20 cellular contexts compared by ENCODE assay signal in the genomic region with DNA sequence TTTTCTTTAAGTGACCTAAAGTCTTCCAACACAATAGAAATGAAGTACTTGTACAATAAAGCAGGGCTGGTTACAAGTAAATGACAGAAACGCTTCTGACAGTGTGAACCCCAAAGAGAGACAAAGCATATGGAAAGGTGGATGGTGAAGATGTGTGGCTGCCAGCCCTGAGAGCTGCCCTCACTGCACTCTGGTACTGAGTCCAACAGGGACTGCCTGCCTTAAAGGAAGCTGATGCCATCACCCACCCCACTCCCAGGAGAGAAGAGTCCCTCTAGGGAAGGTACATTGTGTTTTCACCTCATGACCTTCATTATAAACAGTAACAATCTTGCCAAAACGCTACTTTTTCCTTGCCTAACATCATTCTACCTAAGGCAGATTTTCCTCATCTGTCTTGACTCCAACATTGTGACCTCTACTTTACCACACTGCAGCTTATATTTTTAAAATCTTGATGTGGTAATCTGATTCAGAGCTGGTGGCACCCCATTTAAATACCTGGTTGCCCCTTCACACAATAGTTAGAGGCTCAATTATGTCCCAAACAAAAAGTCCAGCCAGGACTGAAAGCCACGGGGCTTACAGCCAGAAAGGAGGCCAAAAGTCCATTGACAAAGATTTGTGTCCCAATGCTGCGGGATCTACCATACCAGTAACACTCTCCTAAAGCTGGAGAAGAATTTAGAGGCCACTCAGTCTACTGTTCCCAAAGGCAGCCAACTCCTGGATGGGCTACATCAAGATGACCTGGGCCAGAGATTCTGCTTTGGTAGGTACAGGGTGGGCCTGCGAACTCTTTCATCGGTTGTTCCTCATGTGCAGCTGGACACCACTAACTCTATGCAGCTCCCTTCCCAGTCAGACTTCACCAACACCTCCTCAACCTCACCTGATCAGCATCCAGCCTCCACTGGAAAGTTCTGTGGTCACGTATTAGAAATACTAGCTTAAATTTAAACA. TPM values are rescaled to one million over a fixed set of nuclear protein-coding genes. Genes with fewer than 3 reads are reported as not detected.
A peak's percentile ranks its signal among the peaks of the same experiment; 100 is the strongest.
DNase-seq lines count a peak whose midpoint lies in the region; ATAC-seq and TF ChIP-seq lines count a peak whose summit lies in the region.
"Had no signal": no experiment of that assay in that cellular context is flagged by ENCODE, and none has a peak within 500 bp of the region (broad histone marks: within the 10 kb centered on the region; RNA-seq: fewer than 3 reads in every experiment).

No MANE protein-coding gene starts in this region.

- no peak for TF ChIP-seq POLR2A in spleen (IDR thresholded peaks at IDR 0.05)

- H3K36me3 ChIP-seq in endodermal cell (ENCODE audit: control insufficient read depth, insufficient read depth, low read length): peaks cover 12% of the 10 kb centered on the region
- H3K36me3 ChIP-seq in spleen: peaks cover 0 to 26% (median under 1%) of the 10 kb centered on the region in 6 donors
- peaks cover 4% of the 10 kb centered on the region for H3K36me3 ChIP-seq in smooth muscle cell (ENCODE audit: low read depth)
- H3K36me3 ChIP-seq: breast epithelium, uterus had no signal

- H3K36me3 Mint-ChIP-seq in activated CD4-positive, alpha-beta memory T cell treated with anti-CD3 and anti-CD28 coated beads for 36 hours: peaks cover 15% of the 10 kb centered on the region
- H3K36me3 Mint-ChIP-seq in activated CD4-positive, alpha-beta memory T cell treated with anti-CD3 and anti-CD28 coated beads, Interleukin-2, amount 10 ng/mL, durations not matched to agents 7 days and 5 days (ENCODE audit: low read depth): peaks cover 43% of the 10 kb centered on the region
- peaks cover 43% of the 10 kb centered on the region for H3K36me3 Mint-ChIP-seq in activated CD8-positive, alpha-beta T cell treated with anti-CD3 and anti-CD28 coated beads, Interleukin-2, amount 10 ng/mL, durations not matched to agents 7 days and 5 days (ENCODE audit: low read depth)
- peaks cover 3% of the 10 kb centered on the region for H3K36me3 Mint-ChIP-seq in endodermal cell (ENCODE audit: low read depth)

- no peaks in the 10 kb centered on the region for H3K27me3 Mint-ChIP-seq in activated CD4-positive, alpha-beta memory T cell treated with anti-CD3 and anti-CD28 coated beads for 36 hours
- H3K27me3 Mint-ChIP-seq in activated CD4-positive, alpha-beta memory T cell treated with anti-CD3 and anti-CD28 coated beads, Interleukin-2, amount 10 ng/mL, durations not matched to agents 7 days and 5 days: no peaks in the 10 kb centered on the region
- H3K27me3 Mint-ChIP-seq in activated CD8-positive, alpha-beta T cell treated with anti-CD3 and anti-CD28 coated beads, Interleukin-2, amount 10 ng/mL, durations not matched to agents 7 days and 5 days (ENCODE audit: low read depth): no peaks in the 10 kb centered on the region
- H3K27me3 Mint-ChIP-seq in endodermal cell (ENCODE audit: insufficient read depth): no peaks in the 10 kb centered on the region

- intact Hi-C loops in activated CD4-positive, alpha-beta memory T cell treated with anti-CD3 and anti-CD28 coated beads for 36 hours (cut with micrococcal nuclease): no loop called here
- intact Hi-C loops in spleen (cut with DNase I; ENCODE audit: low total_unique reads): no loop called here

- H3K27ac Mint-ChIP-seq in activated CD4-positive, alpha-beta memory T cell treated with anti-CD3 and anti-CD28 coated beads for 36 hours: peak overlapping the region; percentile 9
- H3K27ac Mint-ChIP-seq in activated CD4-positive, alpha-beta memory T cell treated with anti-CD3 and anti-CD28 coated beads, Interleukin-2, amount 10 ng/mL, durations not matched to agents 7 days and 5 days: no peak overlapping the region
- peak overlapping the region; percentile 36 for H3K27ac Mint-ChIP-seq in activated CD8-positive, alpha-beta T cell treated with anti-CD3 and anti-CD28 coated beads, Interleukin-2, amount 10 ng/mL, durations not matched to agents 7 days and 5 days
- no peak overlapping the region for H3K27ac Mint-ChIP-seq in endodermal cell
- H3K27ac Mint-ChIP-seq: activated naive CD4-positive, alpha-beta T cell treated with anti-CD3 and anti-CD28 coated beads for 36 hours; HFFc6 had no signal

- peaks cover 72% of the 10 kb centered on the region for H3K4me1 Mint-ChIP-seq in activated CD4-positive, alpha-beta memory T cell treated with anti-CD3 and anti-CD28 coated beads for 36 hours (ENCODE audit: low read depth)
- H3K4me1 Mint-ChIP-seq in activated CD4-positive, alpha-beta memory T cell treated with anti-CD3 and anti-CD28 coated beads, Interleukin-2, amount 10 ng/mL, durations not matched to agents 7 days and 5 days: peaks cover 65% of the 10 kb centered on the region
- peaks cover 67% of the 10 kb centered on the region for H3K4me1 Mint-ChIP-seq in activated CD8-positive, alpha-beta T cell treated with anti-CD3 and anti-CD28 coated beads, Interleukin-2, amount 10 ng/mL, durations not matched to agents 7 days and 5 days (ENCODE audit: low read depth)
- peaks cover 14% of the 10 kb centered on the region for H3K4me1 Mint-ChIP-seq in endodermal cell

- TF ChIP-seq CTCF in endodermal cell (conservative IDR thresholded peaks at IDR 0.05) (no peak), spleen (IDR thresholded peaks at IDR 0.05 in 8 of 11, conservative IDR thresholded peaks at IDR 0.05 in 3 of 11) (no peak), smooth muscle cell (IDR thresholded peaks at IDR 0.05; ENCODE audit: borderline replicate concordance, insufficient read depth, poor library complexity, severe bottlenecking) (no peak)

- DNase-seq in activated CD4-positive, alpha-beta memory T cell treated with anti-CD3 and anti-CD28 coated beads for 36 hours: no peak
- DNase-seq in activated CD4-positive, alpha-beta memory T cell treated with anti-CD3 and anti-CD28 coated beads, Interleukin-2, amount 10 ng/mL, durations not matched to agents 7 days and 5 days: no peak
- DNase-seq in activated CD8-positive, alpha-beta T cell treated with anti-CD3 and anti-CD28 coated beads, Interleukin-2, amount 10 ng/mL, durations not matched to agents 7 days and 5 days: no peak
- DNase-seq in endodermal cell (peak; percentile 15), spleen (peak; percentile 66), smooth muscle cell (lab: John Stamatoyannopoulos, UW; ENCODE audit: unreplicated experiment) (no peak), DMS114 treated with DMSO at 0.1 percent for 48 hours (lab: John Stamatoyannopoulos, UW; ENCODE audit: unreplicated experiment) (no peak)
- DNase-seq: effector CD4-positive, alpha-beta T cell; HFFc6; hypothalamus; left colon; NCI-H2029; NCI-H774; uterus had no signal

- ATAC-seq in activated CD8-positive, alpha-beta T cell treated with anti-CD3 and anti-CD28 coated beads, Interleukin-2, amount 10 ng/mL, durations not matched to agents 7 days and 5 days: no peak
- no peak for ATAC-seq in HG03439 (IDR thresholded peaks at IDR 0.05; ENCODE audit: unreplicated experiment)
- ATAC-seq: left colon, Panc1, SK-N-SH treated with all-trans-retinoic acid at 6 μM for 48 hours had no signal

- no peaks in the 10 kb centered on the region for H3K27me3 ChIP-seq in endodermal cell (ENCODE audit: control insufficient read depth, insufficient read depth, low read length, poor library complexity, severe bottlenecking)
- H3K27me3 ChIP-seq in spleen (replicated peaks in 1 of 7): no peaks in the 10 kb centered on the region
- H3K27me3 ChIP-seq in smooth muscle cell (ENCODE audit: low read depth): no peaks in the 10 kb centered on the region
- H3K27me3 ChIP-seq: breast epithelium, uterus had no signal

- no peaks in the 10 kb centered on the region for H3K9me3 Mint-ChIP-seq in activated CD4-positive, alpha-beta memory T cell treated with anti-CD3 and anti-CD28 coated beads for 36 hours
- H3K9me3 Mint-ChIP-seq in activated CD4-positive, alpha-beta memory T cell treated with anti-CD3 and anti-CD28 coated beads, Interleukin-2, amount 10 ng/mL, durations not matched to agents 7 days and 5 days: no peaks in the 10 kb centered on the region
- no peaks in the 10 kb centered on the region for H3K9me3 Mint-ChIP-seq in activated CD8-positive, alpha-beta T cell treated with anti-CD3 and anti-CD28 coated beads, Interleukin-2, amount 10 ng/mL, durations not matched to agents 7 days and 5 days (ENCODE audit: insufficient read depth)
- no peaks in the 10 kb centered on the region for H3K9me3 Mint-ChIP-seq in endodermal cell
- H3K9me3 Mint-ChIP-seq: activated naive CD4-positive, alpha-beta T cell treated with anti-CD3 and anti-CD28 coated beads for 36 hours; HFFc6 had no signal

- H3K27ac ChIP-seq in endodermal cell (ENCODE audit: low read depth, low read length): no peak overlapping the region
- peak overlapping the region in 6 of 8 donors; percentile 40 to 97 (median 76) for H3K27ac ChIP-seq in spleen
- no peak overlapping the region for H3K27ac ChIP-seq in smooth muscle cell (ENCODE audit: low read depth)
- H3K27ac ChIP-seq: breast epithelium, uterus had no signal

- H4K20me1 ChIP-seq in smooth muscle cell (ENCODE audit: low read depth): peaks cover 49% of the 10 kb centered on the region

- H3K4me1 ChIP-seq in endodermal cell (ENCODE audit: control insufficient read depth, insufficient read depth, low read length): peaks cover 5% of the 10 kb centered on the region
- H3K4me1 ChIP-seq in spleen: peaks cover 7 to 95% (median 46%) of the 10 kb centered on the region in 6 donors
- H3K4me1 ChIP-seq in smooth muscle cell (ENCODE audit: low read depth): peaks cover 4% of the 10 kb centered on the region

- no peak overlapping the region for H3K9ac ChIP-seq in endodermal cell (ENCODE audit: extremely low read depth, low read length, poor library complexity, severe bottlenecking)
- H3K9ac ChIP-seq in smooth muscle cell (ENCODE audit: low read depth): no peak overlapping the region

- no peak overlapping the region for H3K4me2 ChIP-seq in smooth muscle cell

- peaks cover 58% of the 10 kb centered on the region for H3K79me2 ChIP-seq in smooth muscle cell (ENCODE audit: low read depth)

- WGBS in endodermal cell (ENCODE audit: insufficient coverage in 1 of 2, insufficient read length in 1 of 2), 2 experiments: 93 to 95% methylated on average over 4 to 7 of the region's 7 CpGs
- WGBS in spleen, 5 donors: 85 to 94% (median 88%) methylated on average over 7 of the region's 7 CpGs
- 95% methylated on average over 7 of the region's 7 CpGs for WGBS in smooth muscle cell (ENCODE audit: low lambda C conversion rate)

- CTCF ChIA-PET in activated CD4-positive, alpha-beta memory T cell treated with anti-CD3 and anti-CD28 coated beads for 36 hours (lab: Charles Lee): no interaction called here
- CTCF ChIA-PET in activated CD4-positive, alpha-beta memory T cell treated with anti-CD3 and anti-CD28 coated beads, Interleukin-2, amount 10 ng/mL, durations not matched to agents 7 days and 5 days (lab: Charles Lee): interaction anchor here (0.5 kb wide), 1 partner anchor 268 kb away, joined by 3 read pairs; no protein-coding TSS in a partner anchor
- CTCF ChIA-PET in activated CD8-positive, alpha-beta T cell treated with anti-CD3 and anti-CD28 coated beads, Interleukin-2, amount 10 ng/mL, durations not matched to agents 7 days and 5 days (lab: Charles Lee): interaction anchor here (1.0 to 1.5 kb wide), 3 partner anchors 28 to 58 kb away, joined by 4 read pairs; no protein-coding TSS in a partner anchor

- H3K4me3 Mint-ChIP-seq in activated CD4-positive, alpha-beta memory T cell treated with anti-CD3 and anti-CD28 coated beads for 36 hours: no peak overlapping the region
- H3K4me3 Mint-ChIP-seq in activated CD4-positive, alpha-beta memory T cell treated with anti-CD3 and anti-CD28 coated beads, Interleukin-2, amount 10 ng/mL, durations not matched to agents 7 days and 5 days: no peak overlapping the region
- H3K4me3 Mint-ChIP-seq in activated CD8-positive, alpha-beta T cell treated with anti-CD3 and anti-CD28 coated beads, Interleukin-2, amount 10 ng/mL, durations not matched to agents 7 days and 5 days: no peak overlapping the region
- H3K4me3 Mint-ChIP-seq in endodermal cell: no peak overlapping the region
- H3K4me3 Mint-ChIP-seq: activated naive CD4-positive, alpha-beta T cell treated with anti-CD3 and anti-CD28 coated beads for 36 hours; HFFc6 had no signal

- no peak overlapping the region for H3K4me3 ChIP-seq in endodermal cell (ENCODE audit: low read length)
- peak overlapping the region in 1 of 8 donors; percentile 36 for H3K4me3 ChIP-seq in spleen
- no peak overlapping the region for H3K4me3 ChIP-seq in smooth muscle cell
- H3K4me3 ChIP-seq: breast epithelium, uterus had no signal

- no peaks in the 10 kb centered on the region for H3K9me3 ChIP-seq in endodermal cell (ENCODE audit: control insufficient read depth, low read length)
- H3K9me3 ChIP-seq in spleen: no peaks in the 10 kb centered on the region
- H3K9me3 ChIP-seq in smooth muscle cell (replicated peaks; ENCODE audit: low read depth): no peaks in the 10 kb centered on the region
- H3K9me3 ChIP-seq: breast epithelium, uterus had no signal

- POLR2A ChIA-PET in activated CD4-positive, alpha-beta memory T cell treated with anti-CD3 and anti-CD28 coated beads for 36 hours (lab: Charles Lee): interaction anchor here (1.0 to 1.2 kb wide), 2 partner anchors 40 to 69 kb away, joined by 3 to 5 read pairs; a partner anchor contains a TSS
- POLR2A ChIA-PET in activated CD4-positive, alpha-beta memory T cell treated with anti-CD3 and anti-CD28 coated beads, Interleukin-2, amount 10 ng/mL, durations not matched to agents 7 days and 5 days (lab: Charles Lee): interaction anchor here (0.7 kb wide), 1 partner anchor 39 kb away, joined by 4 read pairs; a partner anchor contains a TSS
- POLR2A ChIA-PET in activated CD8-positive, alpha-beta T cell treated with anti-CD3 and anti-CD28 coated beads, Interleukin-2, amount 10 ng/mL, durations not matched to agents 7 days and 5 days (lab: Charles Lee): no interaction called here

- no peaks in the 10 kb centered on the region for H3F3A ChIP-seq in smooth muscle cell (ENCODE audit: low read depth)

- H2AFZ ChIP-seq in smooth muscle cell (ENCODE audit: low read depth): no peak overlapping the region

RNA-seq across cellular contexts. Expression of a gene that starts 4.4 kb away (rescaled TPM):
- total RNA-seq in activated CD4-positive, alpha-beta memory T cell treated with anti-CD3 and anti-CD28 coated beads for 36 hours: 10 to 100 TPM; 45.5 to 46.6 TPM
- 10 to 100 TPM; 44.1 to 46.5 TPM for total RNA-seq in activated CD4-positive, alpha-beta memory T cell treated with anti-CD3 and anti-CD28 coated beads, Interleukin-2, amount 10 ng/mL, durations not matched to agents 7 days and 5 days
- 10 to 100 TPM; 43.2 to 44.0 TPM for total RNA-seq in activated CD8-positive, alpha-beta T cell treated with anti-CD3 and anti-CD28 coated beads, Interleukin-2, amount 10 ng/mL, durations not matched to agents 7 days and 5 days
- total RNA-seq in endodermal cell: 10 to 100 TPM; 60.2 to 65.6 TPM
- polyA plus RNA-seq in endodermal cell (2013, experiment 1 of 2): 76.8 TPM
- polyA plus RNA-seq in endodermal cell (2013, experiment 2 of 2): 70.0 TPM
- 100 to 1,000 TPM in 1 of 7 donors, 10 to 100 TPM in 6; 57.9 to 104 (median 78.8) TPM for total RNA-seq in spleen
- 10 to 100 TPM; 26.5 to 36.0 (median 31.5) TPM for polyA plus RNA-seq in spleen
- 54.4 and 57.4 TPM in 2 replicates for total RNA-seq in smooth muscle cell
- 86.9 and 90.9 TPM in 2 replicates for polyA plus RNA-seq in smooth muscle cell

RNA-seq across cellular contexts. Expression of a gene that starts 39.1 kb away (rescaled TPM):
- total RNA-seq in activated CD4-positive, alpha-beta memory T cell treated with anti-CD3 and anti-CD28 coated beads for 36 hours: 10 to 100 TPM; 81.8 to 83.1 TPM
- total RNA-seq in activated CD4-positive, alpha-beta memory T cell treated with anti-CD3 and anti-CD28 coated beads, Interleukin-2, amount 10 ng/mL, durations not matched to agents 7 days and 5 days: 100 to 1,000 TPM; 178 to 182 TPM
- total RNA-seq in activated CD8-positive, alpha-beta T cell treated with anti-CD3 and anti-CD28 coated beads, Interleukin-2, amount 10 ng/mL, durations not matched to agents 7 days and 5 days: 10 to 100 TPM; 43.9 to 47.5 TPM
- not detected for total RNA-seq in endodermal cell
- not detected for polyA plus RNA-seq in endodermal cell (2013, experiment 1 of 2)
- not detected for polyA plus RNA-seq in endodermal cell (2013, experiment 2 of 2)
- total RNA-seq in spleen: 100 to 1,000 TPM in 3 of 7 donors, 10 to 100 TPM in 4; 51.4 to 298 (median 95.5) TPM
- polyA plus RNA-seq in spleen: 10 to 100 TPM; 23.1 to 51.6 (median 37.2) TPM
- total RNA-seq in smooth muscle cell: not detected in 2 replicates
- polyA plus RNA-seq in smooth muscle cell: 1.8 TPM in 1 of 2 replicates, not detected in the other
- total RNA-seq: A673, HFFc6 had no signal

Comparison
In these comparisons a context has a peak if more than half of its experiments do, and no peak if none do; other contexts are left out.
1. H3K27ac Mint-ChIP-seq: peak in activated CD4-positive, alpha-beta memory T cell treated with anti-CD3 and anti-CD28 coated beads for 36 hours (single experiment) and activated CD8-positive, alpha-beta T cell treated with anti-CD3 and anti-CD28 coated beads, Interleukin-2, amount 10 ng/mL, durations not matched to agents 7 days and 5 days (single experiment); none in activated CD4-positive, alpha-beta memory T cell treated with anti-CD3 and anti-CD28 coated beads, Interleukin-2, amount 10 ng/mL, durations not matched to agents 7 days and 5 days (single experiment) and endodermal cell (single experiment).
2. DNase-seq: peak in endodermal cell (single experiment) and spleen (single experiment); none in activated CD4-positive, alpha-beta memory T cell treated with anti-CD3 and anti-CD28 coated beads for 36 hours (single experiment), activated CD4-positive, alpha-beta memory T cell treated with anti-CD3 and anti-CD28 coated beads, Interleukin-2, amount 10 ng/mL, durations not matched to agents 7 days and 5 days (single experiment), activated CD8-positive, alpha-beta T cell treated with anti-CD3 and anti-CD28 coated beads, Interleukin-2, amount 10 ng/mL, durations not matched to agents 7 days and 5 days (single experiment), smooth muscle cell (single experiment) and DMS114 treated with DMSO at 0.1 percent for 48 hours (single experiment).
3. H3K27ac ChIP-seq: peak in spleen (6 of 8); none in endodermal cell (single experiment) and smooth muscle cell (single experiment).
4. RNA of a gene that starts 39.1 kb away (total RNA-seq): 178 to 182 TPM in activated CD4-positive, alpha-beta memory T cell treated with anti-CD3 and anti-CD28 coated beads, Interleukin-2, amount 10 ng/mL, durations not matched to agents 7 days and 5 days, 51.4 to 298 TPM in spleen, 81.8 to 83.1 TPM in activated CD4-positive, alpha-beta memory T cell treated with anti-CD3 and anti-CD28 coated beads for 36 hours and 43.9 to 47.5 TPM in activated CD8-positive, alpha-beta T cell treated with anti-CD3 and anti-CD28 coated beads, Interleukin-2, amount 10 ng/mL, durations not matched to agents 7 days and 5 days; not detected in endodermal cell and not detected in smooth muscle cell; every median in the first group is over 10 times any median in the second.